1 cellular context compared by ENCODE assay signal in genomic region chr20:24651973-24652340, GRCh38.
TF ChIP-seq lines count a peak whose summit lies in the region.

No MANE protein-coding gene starts in this region.

TF ChIP-seq in IMR-90, 13 proteins besides CTCF, POLR2A, EP300 and RAD21:
- no peak for TF ChIP-seq CEBPB (IDR thresholded peaks at IDR 0.05; ENCODE audit: low read depth, low read length)
